Comparison of ENCODE assay signal across 8 cellular contexts in the genomic region with DNA sequence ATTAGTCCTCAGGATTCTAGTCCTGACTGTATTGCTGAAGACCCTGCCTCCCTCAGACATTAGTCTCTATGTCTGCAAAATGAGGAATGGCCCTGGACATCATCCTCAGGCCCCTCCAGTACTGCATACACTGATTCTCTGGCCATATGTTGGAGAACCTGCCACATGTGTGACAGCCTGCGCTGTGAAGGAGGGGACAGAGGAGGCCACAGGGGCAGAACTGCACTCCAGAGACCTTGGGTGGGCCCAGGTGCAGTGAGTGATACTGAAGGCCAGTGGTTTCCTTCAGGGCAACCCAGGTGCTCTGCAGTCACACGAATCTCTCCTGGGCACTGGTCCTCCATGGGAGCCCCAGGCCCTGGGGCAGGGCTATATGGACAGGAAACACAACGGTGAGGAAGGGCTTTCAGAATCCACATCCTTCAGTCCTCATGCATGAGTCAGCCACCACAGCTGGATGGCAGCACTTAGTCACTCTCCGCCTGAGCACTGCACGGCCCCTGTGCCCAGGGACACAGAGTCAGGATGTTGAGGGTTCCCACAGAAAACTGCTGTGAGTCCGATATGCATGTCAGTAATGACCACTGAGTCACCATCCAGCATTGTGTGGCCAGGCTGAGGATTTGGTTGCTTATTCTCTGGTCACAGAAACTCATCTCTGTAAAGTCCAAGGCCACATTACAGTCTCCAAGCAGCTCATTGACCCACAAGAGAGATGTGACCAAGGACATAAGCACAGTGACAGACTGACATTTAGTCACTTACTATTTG. TPM values are rescaled to one million over a fixed set of nuclear protein-coding genes. Genes with fewer than 3 reads are reported as not detected.
DNase-seq lines count a peak whose midpoint lies in the region; FAIRE-seq and TF ChIP-seq lines count a peak whose summit lies in the region.

No MANE protein-coding gene starts in this region.

- peak overlapping the region; percentile 65 for H3K4me2 ChIP-seq in keratinocyte (ENCODE audit: control insufficient read depth, extremely low read depth, insufficient read depth, low read depth, low read length)

- TF ChIP-seq CTCF in keratinocyte (optimal IDR thresholded peaks at IDR 0.05 in 1 of 3, IDR thresholded peaks at IDR 0.05 in 1 of 3, conservative IDR thresholded peaks at IDR 0.05 in 1 of 3; ENCODE audit: extremely low read depth in 1 of 3, insufficient read depth in 2 of 3, low read length in 3 of 3), result peak in 2 of 3 experiments; percentile 40 to 72
- peak in 1 of 11 experiments; percentile 16 for TF ChIP-seq CTCF in spleen (IDR thresholded peaks at IDR 0.05 in 8 of 11, conservative IDR thresholded peaks at IDR 0.05 in 3 of 11)

- no peaks in the 10 kb centered on the region for H3K79me2 ChIP-seq in keratinocyte (ENCODE audit: control insufficient read depth, insufficient read depth, low read length)

- H3K4me3 ChIP-seq in keratinocyte (ENCODE audit: control insufficient read depth in 2 of 3, extremely low read depth in 1 of 3, insufficient read depth in 2 of 3, low read depth in 1 of 3, low read length in 3 of 3) (no peak overlapping the region), spleen (no peak overlapping the region)

- FAIRE-seq in keratinocyte (lab: Jason Lieb, UNC), result peak; percentile 97

- dilution Hi-C loops in keratinocyte (cut with MboI; ENCODE audit: extremely low pct_ligation_motif_present, low sequenced_read_pairs), result no loop called here

- no peak overlapping the region for H2AFZ ChIP-seq in keratinocyte (ENCODE audit: control insufficient read depth, low read length)

- H3K9me3 ChIP-seq in keratinocyte (ENCODE audit: control insufficient read depth, low read depth, low read length) (no peaks in the 10 kb centered on the region), spleen (no peaks in the 10 kb centered on the region)

- peaks cover 16% of the 10 kb centered on the region for H3K4me1 ChIP-seq in keratinocyte (ENCODE audit: control insufficient read depth, extremely low read depth, insufficient read depth, low read length)
- no peaks in the 10 kb centered on the region for H3K4me1 ChIP-seq in spleen

- peak; percentile 66 for DNase-seq in activated CD8-positive, alpha-beta memory T cell treated with anti-CD3 and anti-CD28 coated beads, Interleukin-2, amount 50 U/mL, for 48 hours
- no peak for DNase-seq in activated CD8-positive, alpha-beta memory T cell treated with anti-CD3 and anti-CD28 coated beads for 24 hours
- DNase-seq in HS-27A (ENCODE audit: low read depth) (peak; percentile 96), keratinocyte (ENCODE audit: low read depth, low spot score) (peak; percentile 40), NCI-H510A treated with DMSO at 0.1 percent for 48 hours (lab: John Stamatoyannopoulos, UW) (no peak), spleen (no peak), Ammon's horn (ENCODE audit: low spot score) (no peak)
- peak; percentile 29 for DNase-seq in activated T-helper 1 cell treated with anti-CD3 and anti-CD28 coated beads, Interleukin-12 subunit alpha, Interleukin-12 subunit beta, Interleukin-2, Interleukin-4 antibody, amounts not matched to agents 30 ng/mL and 10 ng/mL and 1 ng/mL, durations not matched to agents 14 hours and 24 hours and 36 hours (ENCODE audit: low spot score)

- WGBS in spleen, 5 donors, result 49 to 62% (median 53%) methylated on average over 4 to 6 of the region's 6 CpGs

- H3K27me3 Mint-ChIP-seq in activated T-helper 1 cell treated with anti-CD3 and anti-CD28 coated beads, Interleukin-12 subunit alpha, Interleukin-12 subunit beta, Interleukin-2, Interleukin-4 antibody, amounts not matched to agents 30 ng/mL and 10 ng/mL and 1 ng/mL, durations not matched to agents 14 hours and 24 hours and 36 hours (ENCODE audit: insufficient read depth), result peaks cover 14% of the 10 kb centered on the region

- H3K36me3 Mint-ChIP-seq in activated T-helper 1 cell treated with anti-CD3 and anti-CD28 coated beads, Interleukin-12 subunit alpha, Interleukin-12 subunit beta, Interleukin-2, Interleukin-4 antibody, amounts not matched to agents 30 ng/mL and 10 ng/mL and 1 ng/mL, durations not matched to agents 14 hours and 24 hours and 36 hours (ENCODE audit: low read depth), result no peaks in the 10 kb centered on the region

- H3K27ac ChIP-seq in keratinocyte (ENCODE audit: control insufficient read depth, insufficient read depth, low read length) (peak overlapping the region; percentile 71), spleen (no peak overlapping the region)

- H3K36me3 ChIP-seq in keratinocyte (ENCODE audit: control insufficient read depth in 2 of 2, extremely low read depth in 1 of 2, insufficient read depth in 2 of 2, low read length in 2 of 2) (peaks cover 0 to 2% of the 10 kb centered on the region in 2 experiments), spleen (no peaks in the 10 kb centered on the region)

- H3K27ac Mint-ChIP-seq in activated T-helper 1 cell treated with anti-CD3 and anti-CD28 coated beads, Interleukin-12 subunit alpha, Interleukin-12 subunit beta, Interleukin-2, Interleukin-4 antibody, amounts not matched to agents 30 ng/mL and 10 ng/mL and 1 ng/mL, durations not matched to agents 14 hours and 24 hours and 36 hours, result no peak overlapping the region

- H3K9ac ChIP-seq in keratinocyte (ENCODE audit: control insufficient read depth, extremely low read depth, insufficient read depth, low read length), result peak overlapping the region; percentile 11

- H3K27me3 ChIP-seq in keratinocyte (ENCODE audit: control insufficient read depth, extremely low read depth, insufficient read depth, low read length) (no peaks in the 10 kb centered on the region), spleen (replicated peaks in 1 of 7) (no peaks in the 10 kb centered on the region)

- peaks cover 31% of the 10 kb centered on the region for H3K4me1 Mint-ChIP-seq in activated T-helper 1 cell treated with anti-CD3 and anti-CD28 coated beads, Interleukin-12 subunit alpha, Interleukin-12 subunit beta, Interleukin-2, Interleukin-4 antibody, amounts not matched to agents 30 ng/mL and 10 ng/mL and 1 ng/mL, durations not matched to agents 14 hours and 24 hours and 36 hours (ENCODE audit: low read depth)

- H3K9me1 ChIP-seq in keratinocyte (ENCODE audit: control insufficient read depth, extremely low read depth, insufficient read depth, low read length), result no peaks in the 10 kb centered on the region

- no peak for TF ChIP-seq POLR2A in spleen (IDR thresholded peaks at IDR 0.05)

- H3K4me3 Mint-ChIP-seq in activated T-helper 1 cell treated with anti-CD3 and anti-CD28 coated beads, Interleukin-12 subunit alpha, Interleukin-12 subunit beta, Interleukin-2, Interleukin-4 antibody, amounts not matched to agents 30 ng/mL and 10 ng/mL and 1 ng/mL, durations not matched to agents 14 hours and 24 hours and 36 hours, result no peak overlapping the region

- H3K9me3 Mint-ChIP-seq in activated T-helper 1 cell treated with anti-CD3 and anti-CD28 coated beads, Interleukin-12 subunit alpha, Interleukin-12 subunit beta, Interleukin-2, Interleukin-4 antibody, amounts not matched to agents 30 ng/mL and 10 ng/mL and 1 ng/mL, durations not matched to agents 14 hours and 24 hours and 36 hours, result no peaks in the 10 kb centered on the region

- intact Hi-C loops in activated T-helper 1 cell treated with anti-CD3 and anti-CD28 coated beads, Interleukin-12 subunit alpha, Interleukin-12 subunit beta, Interleukin-2, Interleukin-4 antibody, amounts not matched to agents 30 ng/mL and 10 ng/mL and 1 ng/mL, durations not matched to agents 14 hours and 24 hours and 36 hours (cut with micrococcal nuclease), result no loop called here
- intact Hi-C loops in spleen (cut with DNase I; ENCODE audit: low total_unique reads), result no loop called here

- no peaks in the 10 kb centered on the region for H4K20me1 ChIP-seq in keratinocyte (ENCODE audit: control insufficient read depth, extremely low read depth, insufficient read depth, low read length)

RNA-seq across cellular contexts. Expression of a gene that starts 39.7 kb away (rescaled TPM):
- total RNA-seq in activated T-helper 1 cell treated with anti-CD3 and anti-CD28 coated beads, Interleukin-12 subunit alpha, Interleukin-12 subunit beta, Interleukin-2, Interleukin-4 antibody, amounts not matched to agents 30 ng/mL and 10 ng/mL and 1 ng/mL, durations not matched to agents 14 hours and 24 hours and 36 hours, result 12.8 and 13.1 TPM in 2 replicates
- polyA plus RNA-seq in keratinocyte (1.0 to 1.6 TPM (median 1.1 TPM) in 3 replicates), spleen (10 to 100 TPM in 2 of 3 donors, 1 to 10 TPM in 1; 6.4 to 15.2 (median 13.9) TPM)
- polyA plus RNA-seq in keratinocyte (2011; ENCODE audit: low read depth), result 0.39 TPM
- 0.52 and 1.6 TPM in 2 replicates for polyA plus RNA-seq in keratinocyte (2011; cell fraction: cytosol; rRNA removed)
- 2.4 and 2.5 TPM in 2 replicates for polyA plus RNA-seq in keratinocyte (2011; cell fraction: nucleus; rRNA removed)
- polyA plus RNA-seq in keratinocyte (2012; ENCODE audit: low replicate concordance), result 0.85 and 1.3 TPM in 2 replicates
- polyA minus RNA-seq in keratinocyte, result 1.6 to 7.9 TPM (median 4.8 TPM) in 3 replicates
- polyA minus RNA-seq in keratinocyte (2011; cell fraction: cytosol; rRNA and poly(A)+ RNA removed), result 1.2 TPM
- 2.8 and 4.0 TPM in 2 replicates for polyA minus RNA-seq in keratinocyte (2011; cell fraction: nucleus; rRNA and poly(A)+ RNA removed)
- 10 to 100 TPM; 13.9 to 25.9 (median 21.0) TPM for total RNA-seq in spleen

Comparison
In these comparisons a context has a peak if more than half of its experiments do, and no peak if none do; other contexts are left out.
1. DNase-seq: peak in activated CD8-positive, alpha-beta memory T cell treated with anti-CD3 and anti-CD28 coated beads, Interleukin-2, amount 50 U/mL, for 48 hours (single experiment), HS-27A (single experiment), activated T-helper 1 cell treated with anti-CD3 and anti-CD28 coated beads, Interleukin-12 subunit alpha, Interleukin-12 subunit beta, Interleukin-2, Interleukin-4 antibody, amounts not matched to agents 30 ng/mL and 10 ng/mL and 1 ng/mL, durations not matched to agents 14 hours and 24 hours and 36 hours (single experiment) and keratinocyte (single experiment); none in activated CD8-positive, alpha-beta memory T cell treated with anti-CD3 and anti-CD28 coated beads for 24 hours (single experiment), NCI-H510A treated with DMSO at 0.1 percent for 48 hours (single experiment), spleen (single experiment) and Ammon's horn (single experiment).